2 cellular contexts compared by ENCODE assay signal in genomic region chr7:155543011-155543881, GRCh38.
TF ChIP-seq lines count a peak whose summit lies in the region.

No MANE protein-coding gene starts in this region.

TF ChIP-seq in HepG2, 621 proteins besides CTCF, POLR2A, EP300 and RAD21:
- TF ChIP-seq NRL (CRISPR knock-in tag; IDR thresholded peaks at IDR 0.05; ENCODE audit: borderline replicate concordance) = no peak
- TF ChIP-seq, protein P1, sequence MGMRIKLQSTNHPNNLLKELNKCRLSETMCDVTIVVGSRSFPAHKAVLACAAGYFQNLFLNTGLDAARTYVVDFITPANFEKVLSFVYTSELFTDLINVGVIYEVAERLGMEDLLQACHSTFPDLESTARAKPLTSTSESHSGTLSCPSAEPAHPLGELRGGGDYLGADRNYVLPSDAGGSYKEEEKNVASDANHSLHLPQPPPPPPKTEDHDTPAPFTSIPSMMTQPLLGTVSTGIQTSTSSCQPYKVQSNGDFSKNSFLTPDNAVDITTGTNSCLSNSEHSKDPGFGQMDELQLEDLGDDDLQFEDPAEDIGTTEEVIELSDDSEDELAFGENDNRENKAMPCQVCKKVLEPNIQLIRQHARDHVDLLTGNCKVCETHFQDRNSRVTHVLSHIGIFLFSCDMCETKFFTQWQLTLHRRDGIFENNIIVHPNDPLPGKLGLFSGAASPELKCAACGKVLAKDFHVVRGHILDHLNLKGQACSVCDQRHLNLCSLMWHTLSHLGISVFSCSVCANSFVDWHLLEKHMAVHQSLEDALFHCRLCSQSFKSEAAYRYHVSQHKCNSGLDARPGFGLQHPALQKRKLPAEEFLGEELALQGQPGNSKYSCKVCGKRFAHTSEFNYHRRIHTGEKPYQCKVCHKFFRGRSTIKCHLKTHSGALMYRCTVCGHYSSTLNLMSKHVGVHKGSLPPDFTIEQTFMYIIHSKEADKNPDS (CRISPR knock-in tag; IDR thresholded peaks at IDR 0.05) = no peak
- no peak for TF ChIP-seq SRSF1 (optimal IDR thresholded peaks at IDR 0.05; ENCODE audit: low read depth, low read length)
- 0 out of 2 replicates have a peak, but pooled peaks have one; percentile 22 for TF ChIP-seq SP4 (CRISPR knock-in tag; IDR thresholded peaks at IDR 0.05)
- TF ChIP-seq ZNF83 (CRISPR knock-in tag; IDR thresholded peaks at IDR 0.05; ENCODE audit: borderline replicate concordance) = no peak
- peak; percentile 79 for TF ChIP-seq STAG1 (CRISPR knock-in tag; IDR thresholded peaks at IDR 0.05)
- TF ChIP-seq SMC3 (IDR thresholded peaks at IDR 0.05; ENCODE audit: low read length) = peak; percentile 39
- no peak for TF ChIP-seq TAF1 (CRISPR knock-in tag; IDR thresholded peaks at IDR 0.05)

TF ChIP-seq in WTC11, 78 proteins besides CTCF, POLR2A, EP300 and RAD21:
- no peak for TF ChIP-seq CREB1 (CRISPR knock-in tag; IDR thresholded peaks at IDR 0.05)
- TF ChIP-seq, protein P2, sequence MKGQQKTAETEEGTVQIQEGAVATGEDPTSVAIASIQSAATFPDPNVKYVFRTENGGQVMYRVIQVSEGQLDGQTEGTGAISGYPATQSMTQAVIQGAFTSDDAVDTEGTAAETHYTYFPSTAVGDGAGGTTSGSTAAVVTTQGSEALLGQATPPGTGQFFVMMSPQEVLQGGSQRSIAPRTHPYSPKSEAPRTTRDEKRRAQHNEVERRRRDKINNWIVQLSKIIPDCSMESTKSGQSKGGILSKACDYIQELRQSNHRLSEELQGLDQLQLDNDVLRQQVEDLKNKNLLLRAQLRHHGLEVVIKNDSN (CRISPR knock-in tag; IDR thresholded peaks at IDR 0.05) = no peak
- TF ChIP-seq NR1H2 (CRISPR knock-in tag; IDR thresholded peaks at IDR 0.05) = no peak
- TF ChIP-seq ESRRA (CRISPR knock-in tag; IDR thresholded peaks at IDR 0.05; ENCODE audit: borderline replicate concordance) = no peak
- no peak for TF ChIP-seq NFYB (CRISPR knock-in tag; conservative IDR thresholded peaks at IDR 0.05; ENCODE audit: low read depth)
- TF ChIP-seq RELA (CRISPR knock-in tag; IDR thresholded peaks at IDR 0.05; ENCODE audit: borderline replicate concordance) = no peak
- no peak for TF ChIP-seq E2F1 (CRISPR knock-in tag; IDR thresholded peaks at IDR 0.05)
- no peak for TF ChIP-seq ZNF263 (CRISPR knock-in tag; IDR thresholded peaks at IDR 0.05; ENCODE audit: low read depth)
- no peak for TF ChIP-seq NFE2L1 (CRISPR knock-in tag; IDR thresholded peaks at IDR 0.05)
